1 cellular context compared by ENCODE assay signal in the genomic region with DNA sequence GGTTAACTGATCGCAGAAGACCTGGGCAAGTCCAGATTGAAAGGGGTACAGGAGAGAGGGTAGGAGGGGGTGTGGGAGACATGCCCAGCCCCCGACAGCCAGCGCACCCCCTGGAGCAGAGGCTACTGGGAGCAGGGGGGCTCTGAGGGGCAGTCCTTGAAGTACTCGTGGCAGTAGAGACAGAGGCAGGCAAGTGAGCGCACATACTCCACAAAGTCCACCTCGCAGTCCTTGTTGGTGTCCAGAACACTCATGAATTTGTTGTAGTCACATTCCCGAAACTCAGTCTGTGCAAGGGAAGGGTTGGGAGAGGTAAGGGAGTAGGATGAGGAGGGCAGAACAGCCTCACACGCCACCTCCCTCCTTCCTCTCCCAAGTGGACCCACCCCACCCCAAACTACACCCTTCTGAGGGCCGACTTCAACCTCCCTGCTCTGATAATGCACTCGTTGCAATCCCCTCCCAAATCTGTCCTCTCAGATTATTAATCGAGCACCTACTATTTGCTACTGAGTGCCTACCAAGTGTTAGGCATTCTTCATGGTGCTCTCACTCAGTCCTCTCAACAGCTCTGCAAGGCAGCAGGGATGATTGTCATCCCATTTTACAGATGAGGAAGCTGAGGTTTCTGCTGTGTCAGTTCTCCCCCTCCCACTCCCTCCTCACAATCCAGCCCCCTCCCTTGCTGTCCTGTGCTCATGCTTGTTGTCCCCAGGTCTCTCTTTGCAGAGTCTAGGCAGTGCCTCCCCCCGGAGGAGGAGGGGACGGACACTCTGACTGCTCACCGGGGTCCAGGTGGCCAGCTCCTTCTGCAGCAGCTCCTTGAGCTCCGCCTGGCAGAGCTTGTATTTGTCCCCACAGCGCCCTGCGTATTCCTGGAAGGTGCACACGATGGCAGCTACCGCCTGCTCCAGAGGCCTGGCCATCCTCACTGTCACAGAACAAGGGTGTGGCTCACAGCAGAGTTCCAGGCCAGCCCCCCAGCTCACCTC.
TF ChIP-seq lines count a peak whose summit lies in the region.

No MANE protein-coding gene starts in this region.

TF ChIP-seq in GM23338, 12 proteins besides CTCF, POLR2A, EP300 and RAD21 (continued from another document):
- TF ChIP-seq ZNF462 (CRISPR knock-in tag; IDR thresholded peaks at IDR 0.05) (no peak), EZH2 (IDR thresholded peaks at IDR 0.05; ENCODE audit: low read depth, unreplicated experiment) (no peak), JUNB (IDR thresholded peaks at IDR 0.05; ENCODE audit: unreplicated experiment) (no peak)
